1 cellular context compared by ENCODE assay signal in the genomic region with DNA sequence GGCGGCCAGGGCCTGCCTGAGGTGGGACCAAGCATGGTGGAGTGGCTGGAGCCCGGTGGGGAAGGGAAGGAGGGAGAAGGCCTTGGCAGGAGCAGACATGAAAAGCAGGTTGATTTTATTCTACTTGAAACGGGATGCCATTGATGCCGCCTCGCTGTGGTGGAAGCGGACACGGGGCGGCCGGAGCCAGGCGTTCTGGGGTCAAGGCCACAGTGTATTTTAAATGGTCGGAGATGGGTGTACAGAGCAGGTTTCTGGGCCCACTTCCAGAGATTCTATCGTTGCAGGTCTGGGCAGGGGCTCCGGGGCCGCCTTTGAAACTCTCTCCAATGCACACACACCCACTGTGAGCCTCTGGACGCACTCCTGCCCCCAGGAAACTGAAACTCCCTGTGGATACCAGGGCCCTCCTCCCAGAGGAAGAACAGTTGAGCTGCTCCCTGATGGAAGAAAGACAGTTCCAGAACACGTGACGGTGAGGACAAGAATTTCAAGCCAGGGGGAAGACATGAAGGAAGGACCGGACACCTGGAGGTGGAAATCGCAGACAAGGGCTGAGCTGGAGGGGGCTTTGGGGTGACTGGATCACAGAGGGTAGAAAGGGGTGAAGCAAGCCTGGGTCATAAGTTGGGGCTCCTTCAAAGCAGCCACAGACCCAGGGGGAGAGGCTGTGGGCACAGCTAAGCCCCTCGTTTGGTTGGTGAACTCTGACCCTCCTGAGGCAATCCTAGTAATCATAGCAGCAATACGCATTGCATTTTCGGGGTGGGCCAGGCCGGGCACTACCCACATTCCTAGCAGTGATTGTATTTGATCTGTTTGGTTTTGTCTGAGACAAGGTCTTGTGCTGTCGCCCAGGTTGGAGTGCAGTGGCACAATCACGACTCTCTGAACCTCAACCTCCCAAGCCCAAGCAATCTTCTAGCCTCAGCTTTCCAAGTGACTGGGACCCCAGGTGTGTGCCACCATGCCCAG.
TF ChIP-seq lines count a peak whose summit lies in the region.

No MANE protein-coding gene starts in this region.

TF ChIP-seq in HepG2, 621 proteins besides CTCF, POLR2A, EP300 and RAD21 (continued from another document and continues in another):
- TF ChIP-seq, protein P1, sequence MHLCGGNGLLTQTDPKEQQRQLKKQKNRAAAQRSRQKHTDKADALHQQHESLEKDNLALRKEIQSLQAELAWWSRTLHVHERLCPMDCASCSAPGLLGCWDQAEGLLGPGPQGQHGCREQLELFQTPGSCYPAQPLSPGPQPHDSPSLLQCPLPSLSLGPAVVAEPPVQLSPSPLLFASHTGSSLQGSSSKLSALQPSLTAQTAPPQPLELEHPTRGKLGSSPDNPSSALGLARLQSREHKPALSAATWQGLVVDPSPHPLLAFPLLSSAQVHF (CRISPR knock-in tag; IDR thresholded peaks at IDR 0.05) = no peak
- TF ChIP-seq NR2C2 (CRISPR knock-in tag; IDR thresholded peaks at IDR 0.05; ENCODE audit: borderline replicate concordance) (peak; percentile 65), ERF (CRISPR knock-in tag; IDR thresholded peaks at IDR 0.05) (no peak), NRL (CRISPR knock-in tag; IDR thresholded peaks at IDR 0.05; ENCODE audit: borderline replicate concordance) (0 out of 2 replicates have a peak, but pooled peaks have one; percentile 27), ZNF629 (CRISPR knock-in tag; conservative IDR thresholded peaks at IDR 0.05) (no peak), ZNF781 (CRISPR knock-in tag; IDR thresholded peaks at IDR 0.05; ENCODE audit: borderline replicate concordance, not compliant biosample characterization) (no peak), HNF4A (CRISPR knock-in tag; IDR thresholded peaks at IDR 0.05) (peak; percentile 73), ADNP (CRISPR knock-in tag; IDR thresholded peaks at IDR 0.05) (no peak), RARA (CRISPR knock-in tag; IDR thresholded peaks at IDR 0.05) (peak; percentile 86), CHD4 (IDR thresholded peaks at IDR 0.05; ENCODE audit: borderline replicate concordance, low read length) (no peak), SAP130 (CRISPR knock-in tag; IDR thresholded peaks at IDR 0.05; ENCODE audit: low read depth) (peak; percentile 40; the same call in 1 of the 2 replicates), ZNF501 (CRISPR knock-in tag; IDR thresholded peaks at IDR 0.05) (no peak), SYNCRIP (IDR thresholded peaks at IDR 0.05; ENCODE audit: insufficient read depth, low read depth, low read length) (no peak), HDAC2 (CRISPR knock-in tag; IDR thresholded peaks at IDR 0.05) (peak; percentile 39; the same call in 1 of the 2 replicates), ARNTL (CRISPR knock-in tag; IDR thresholded peaks at IDR 0.05) (no peak), NFATC3 (CRISPR knock-in tag; IDR thresholded peaks at IDR 0.05) (no peak), ZSCAN29 (CRISPR knock-in tag; conservative IDR thresholded peaks at IDR 0.05) (no peak), POLR2G (IDR thresholded peaks at IDR 0.05; ENCODE audit: low read depth, low read length) (0 out of 2 replicates have a peak, but pooled peaks have one; percentile 28), ZNF230 (CRISPR knock-in tag; IDR thresholded peaks at IDR 0.05) (no peak), ARNT2 (CRISPR knock-in tag; IDR thresholded peaks at IDR 0.05; ENCODE audit: low read depth) (no peak), ZNF605 (CRISPR knock-in tag; IDR thresholded peaks at IDR 0.05) (0 out of 2 replicates have a peak, but pooled peaks have one; percentile 41), ZNF44 (CRISPR knock-in tag; IDR thresholded peaks at IDR 0.05) (no peak), ZNF354B (CRISPR knock-in tag; IDR thresholded peaks at IDR 0.05) (no peak), ZNF777 (CRISPR knock-in tag; IDR thresholded peaks at IDR 0.05) (peak; percentile 21; the same call in 1 of the 2 replicates)
- TF ChIP-seq, protein P2, sequence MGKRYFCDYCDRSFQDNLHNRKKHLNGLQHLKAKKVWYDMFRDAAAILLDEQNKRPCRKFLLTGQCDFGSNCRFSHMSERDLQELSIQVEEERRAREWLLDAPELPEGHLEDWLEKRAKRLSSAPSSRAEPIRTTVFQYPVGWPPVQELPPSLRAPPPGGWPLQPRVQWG (CRISPR knock-in tag; IDR thresholded peaks at IDR 0.05; ENCODE audit: borderline replicate concordance, low read depth) = no peak
- TF ChIP-seq, protein P3, sequence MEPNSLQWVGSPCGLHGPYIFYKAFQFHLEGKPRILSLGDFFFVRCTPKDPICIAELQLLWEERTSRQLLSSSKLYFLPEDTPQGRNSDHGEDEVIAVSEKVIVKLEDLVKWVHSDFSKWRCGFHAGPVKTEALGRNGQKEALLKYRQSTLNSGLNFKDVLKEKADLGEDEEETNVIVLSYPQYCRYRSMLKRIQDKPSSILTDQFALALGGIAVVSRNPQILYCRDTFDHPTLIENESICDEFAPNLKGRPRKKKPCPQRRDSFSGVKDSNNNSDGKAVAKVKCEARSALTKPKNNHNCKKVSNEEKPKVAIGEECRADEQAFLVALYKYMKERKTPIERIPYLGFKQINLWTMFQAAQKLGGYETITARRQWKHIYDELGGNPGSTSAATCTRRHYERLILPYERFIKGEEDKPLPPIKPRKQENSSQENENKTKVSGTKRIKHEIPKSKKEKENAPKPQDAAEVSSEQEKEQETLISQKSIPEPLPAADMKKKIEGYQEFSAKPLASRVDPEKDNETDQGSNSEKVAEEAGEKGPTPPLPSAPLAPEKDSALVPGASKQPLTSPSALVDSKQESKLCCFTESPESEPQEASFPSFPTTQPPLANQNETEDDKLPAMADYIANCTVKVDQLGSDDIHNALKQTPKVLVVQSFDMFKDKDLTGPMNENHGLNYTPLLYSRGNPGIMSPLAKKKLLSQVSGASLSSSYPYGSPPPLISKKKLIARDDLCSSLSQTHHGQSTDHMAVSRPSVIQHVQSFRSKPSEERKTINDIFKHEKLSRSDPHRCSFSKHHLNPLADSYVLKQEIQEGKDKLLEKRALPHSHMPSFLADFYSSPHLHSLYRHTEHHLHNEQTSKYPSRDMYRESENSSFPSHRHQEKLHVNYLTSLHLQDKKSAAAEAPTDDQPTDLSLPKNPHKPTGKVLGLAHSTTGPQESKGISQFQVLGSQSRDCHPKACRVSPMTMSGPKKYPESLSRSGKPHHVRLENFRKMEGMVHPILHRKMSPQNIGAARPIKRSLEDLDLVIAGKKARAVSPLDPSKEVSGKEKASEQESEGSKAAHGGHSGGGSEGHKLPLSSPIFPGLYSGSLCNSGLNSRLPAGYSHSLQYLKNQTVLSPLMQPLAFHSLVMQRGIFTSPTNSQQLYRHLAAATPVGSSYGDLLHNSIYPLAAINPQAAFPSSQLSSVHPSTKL (CRISPR knock-in tag; IDR thresholded peaks at IDR 0.05) = peak; percentile 51
- TF ChIP-seq, protein P4, sequence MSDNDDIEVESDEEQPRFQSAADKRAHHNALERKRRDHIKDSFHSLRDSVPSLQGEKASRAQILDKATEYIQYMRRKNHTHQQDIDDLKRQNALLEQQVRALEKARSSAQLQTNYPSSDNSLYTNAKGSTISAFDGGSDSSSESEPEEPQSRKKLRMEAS (IDR thresholded peaks at IDR 0.05) = 0 out of 2 replicates have a peak, but pooled peaks have one; percentile 19
- TF ChIP-seq, protein P5, sequence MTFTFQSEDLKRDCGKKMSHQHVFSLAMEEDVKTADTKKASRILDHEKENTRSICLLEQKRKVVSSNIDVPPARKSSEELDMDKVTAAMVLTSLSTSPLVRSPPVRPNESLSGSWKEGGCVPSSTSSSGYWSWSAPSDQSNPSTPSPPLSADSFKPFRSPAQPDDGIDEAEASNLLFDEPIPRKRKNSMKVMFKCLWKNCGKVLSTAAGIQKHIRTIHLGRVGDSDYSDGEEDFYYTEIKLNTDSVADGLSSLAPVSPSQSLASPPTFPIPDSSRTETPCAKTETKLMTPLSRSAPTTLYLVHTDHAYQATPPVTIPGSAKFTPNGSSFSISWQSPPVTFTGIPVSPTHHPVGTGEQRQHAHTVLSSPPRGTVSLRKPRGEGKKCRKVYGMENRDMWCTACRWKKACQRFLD (CRISPR knock-in tag; IDR thresholded peaks at IDR 0.05; ENCODE audit: borderline replicate concordance) = 0 out of 2 replicates have a peak, but pooled peaks have one; percentile 22
- TF ChIP-seq, protein P6, sequence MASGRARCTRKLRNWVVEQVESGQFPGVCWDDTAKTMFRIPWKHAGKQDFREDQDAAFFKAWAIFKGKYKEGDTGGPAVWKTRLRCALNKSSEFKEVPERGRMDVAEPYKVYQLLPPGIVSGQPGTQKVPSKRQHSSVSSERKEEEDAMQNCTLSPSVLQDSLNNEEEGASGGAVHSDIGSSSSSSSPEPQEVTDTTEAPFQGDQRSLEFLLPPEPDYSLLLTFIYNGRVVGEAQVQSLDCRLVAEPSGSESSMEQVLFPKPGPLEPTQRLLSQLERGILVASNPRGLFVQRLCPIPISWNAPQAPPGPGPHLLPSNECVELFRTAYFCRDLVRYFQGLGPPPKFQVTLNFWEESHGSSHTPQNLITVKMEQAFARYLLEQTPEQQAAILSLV (CRISPR knock-in tag; IDR thresholded peaks at IDR 0.05; ENCODE audit: borderline replicate concordance) = no peak
- TF ChIP-seq, protein P7, sequence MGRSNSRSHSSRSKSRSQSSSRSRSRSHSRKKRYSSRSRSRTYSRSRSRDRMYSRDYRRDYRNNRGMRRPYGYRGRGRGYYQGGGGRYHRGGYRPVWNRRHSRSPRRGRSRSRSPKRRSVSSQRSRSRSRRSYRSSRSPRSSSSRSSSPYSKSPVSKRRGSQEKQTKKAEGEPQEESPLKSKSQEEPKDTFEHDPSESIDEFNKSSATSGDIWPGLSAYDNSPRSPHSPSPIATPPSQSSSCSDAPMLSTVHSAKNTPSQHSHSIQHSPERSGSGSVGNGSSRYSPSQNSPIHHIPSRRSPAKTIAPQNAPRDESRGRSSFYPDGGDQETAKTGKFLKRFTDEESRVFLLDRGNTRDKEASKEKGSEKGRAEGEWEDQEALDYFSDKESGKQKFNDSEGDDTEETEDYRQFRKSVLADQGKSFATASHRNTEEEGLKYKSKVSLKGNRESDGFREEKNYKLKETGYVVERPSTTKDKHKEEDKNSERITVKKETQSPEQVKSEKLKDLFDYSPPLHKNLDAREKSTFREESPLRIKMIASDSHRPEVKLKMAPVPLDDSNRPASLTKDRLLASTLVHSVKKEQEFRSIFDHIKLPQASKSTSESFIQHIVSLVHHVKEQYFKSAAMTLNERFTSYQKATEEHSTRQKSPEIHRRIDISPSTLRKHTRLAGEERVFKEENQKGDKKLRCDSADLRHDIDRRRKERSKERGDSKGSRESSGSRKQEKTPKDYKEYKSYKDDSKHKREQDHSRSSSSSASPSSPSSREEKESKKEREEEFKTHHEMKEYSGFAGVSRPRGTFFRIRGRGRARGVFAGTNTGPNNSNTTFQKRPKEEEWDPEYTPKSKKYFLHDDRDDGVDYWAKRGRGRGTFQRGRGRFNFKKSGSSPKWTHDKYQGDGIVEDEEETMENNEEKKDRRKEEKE (IDR thresholded peaks at IDR 0.05) = no peak
- TF ChIP-seq, protein P8, sequence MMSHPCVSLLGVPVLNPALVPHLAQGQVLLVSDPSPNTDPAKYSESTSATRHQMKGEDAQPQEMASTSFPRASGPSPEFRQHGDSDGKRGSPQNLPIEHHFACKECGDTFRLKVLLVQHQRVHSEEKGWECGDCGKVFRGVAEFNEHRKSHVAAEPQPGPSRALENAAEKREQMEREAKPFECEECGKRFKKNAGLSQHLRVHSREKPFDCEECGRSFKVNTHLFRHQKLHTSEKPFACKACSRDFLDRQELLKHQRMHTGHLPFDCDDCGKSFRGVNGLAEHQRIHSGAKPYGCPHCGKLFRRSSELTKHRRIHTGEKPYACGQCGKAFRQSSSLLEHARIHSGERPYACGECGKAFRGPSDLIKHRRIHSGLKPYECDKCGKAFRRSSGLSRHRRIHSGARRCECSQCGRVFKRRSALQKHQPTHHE (CRISPR knock-in tag; IDR thresholded peaks at IDR 0.05; ENCODE audit: borderline replicate concordance) = 0 out of 2 replicates have a peak, but pooled peaks have one; percentile 16
- TF ChIP-seq, protein P9, sequence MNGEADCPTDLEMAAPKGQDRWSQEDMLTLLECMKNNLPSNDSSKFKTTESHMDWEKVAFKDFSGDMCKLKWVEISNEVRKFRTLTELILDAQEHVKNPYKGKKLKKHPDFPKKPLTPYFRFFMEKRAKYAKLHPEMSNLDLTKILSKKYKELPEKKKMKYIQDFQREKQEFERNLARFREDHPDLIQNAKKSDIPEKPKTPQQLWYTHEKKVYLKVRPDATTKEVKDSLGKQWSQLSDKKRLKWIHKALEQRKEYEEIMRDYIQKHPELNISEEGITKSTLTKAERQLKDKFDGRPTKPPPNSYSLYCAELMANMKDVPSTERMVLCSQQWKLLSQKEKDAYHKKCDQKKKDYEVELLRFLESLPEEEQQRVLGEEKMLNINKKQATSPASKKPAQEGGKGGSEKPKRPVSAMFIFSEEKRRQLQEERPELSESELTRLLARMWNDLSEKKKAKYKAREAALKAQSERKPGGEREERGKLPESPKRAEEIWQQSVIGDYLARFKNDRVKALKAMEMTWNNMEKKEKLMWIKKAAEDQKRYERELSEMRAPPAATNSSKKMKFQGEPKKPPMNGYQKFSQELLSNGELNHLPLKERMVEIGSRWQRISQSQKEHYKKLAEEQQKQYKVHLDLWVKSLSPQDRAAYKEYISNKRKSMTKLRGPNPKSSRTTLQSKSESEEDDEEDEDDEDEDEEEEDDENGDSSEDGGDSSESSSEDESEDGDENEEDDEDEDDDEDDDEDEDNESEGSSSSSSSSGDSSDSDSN (CRISPR knock-in tag; IDR thresholded peaks at IDR 0.05) = peak; percentile 55; the same call in 1 of the 2 replicates
- TF ChIP-seq, protein P10, sequence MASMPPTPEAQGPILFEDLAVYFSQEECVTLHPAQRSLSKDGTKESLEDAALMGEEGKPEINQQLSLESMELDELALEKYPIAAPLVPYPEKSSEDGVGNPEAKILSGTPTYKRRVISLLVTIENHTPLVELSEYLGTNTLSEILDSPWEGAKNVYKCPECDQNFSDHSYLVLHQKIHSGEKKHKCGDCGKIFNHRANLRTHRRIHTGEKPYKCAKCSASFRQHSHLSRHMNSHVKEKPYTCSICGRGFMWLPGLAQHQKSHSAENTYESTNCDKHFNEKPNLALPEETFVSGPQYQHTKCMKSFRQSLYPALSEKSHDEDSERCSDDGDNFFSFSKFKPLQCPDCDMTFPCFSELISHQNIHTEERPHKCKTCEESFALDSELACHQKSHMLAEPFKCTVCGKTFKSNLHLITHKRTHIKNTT (CRISPR knock-in tag; IDR thresholded peaks at IDR 0.05) = no peak
- TF ChIP-seq, protein P11, sequence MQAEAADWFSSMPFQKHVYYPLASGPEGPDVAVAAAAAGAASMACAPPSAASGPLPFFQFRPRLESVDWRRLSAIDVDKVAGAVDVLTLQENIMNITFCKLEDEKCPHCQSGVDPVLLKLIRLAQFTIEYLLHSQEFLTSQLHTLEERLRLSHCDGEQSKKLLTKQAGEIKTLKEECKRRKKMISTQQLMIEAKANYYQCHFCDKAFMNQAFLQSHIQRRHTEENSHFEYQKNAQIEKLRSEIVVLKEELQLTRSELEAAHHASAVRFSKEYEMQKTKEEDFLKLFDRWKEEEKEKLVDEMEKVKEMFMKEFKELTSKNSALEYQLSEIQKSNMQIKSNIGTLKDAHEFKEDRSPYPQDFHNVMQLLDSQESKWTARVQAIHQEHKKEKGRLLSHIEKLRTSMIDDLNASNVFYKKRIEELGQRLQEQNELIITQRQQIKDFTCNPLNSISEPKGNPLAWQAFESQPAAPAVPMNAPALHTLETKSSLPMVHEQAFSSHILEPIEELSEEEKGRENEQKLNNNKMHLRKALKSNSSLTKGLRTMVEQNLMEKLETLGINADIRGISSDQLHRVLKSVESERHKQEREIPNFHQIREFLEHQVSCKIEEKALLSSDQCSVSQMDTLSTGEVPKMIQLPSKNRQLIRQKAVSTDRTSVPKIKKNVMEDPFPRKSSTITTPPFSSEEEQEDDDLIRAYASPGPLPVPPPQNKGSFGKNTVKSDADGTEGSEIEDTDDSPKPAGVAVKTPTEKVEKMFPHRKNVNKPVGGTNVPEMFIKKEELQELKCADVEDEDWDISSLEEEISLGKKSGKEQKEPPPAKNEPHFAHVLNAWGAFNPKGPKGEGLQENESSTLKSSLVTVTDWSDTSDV (CRISPR knock-in tag; IDR thresholded peaks at IDR 0.05) = no peak
